6 cellular contexts compared by ENCODE assay signal in genomic region chr1:49817681-49818080, GRCh38.
"Had no signal": no experiment of that assay in that cellular context is flagged by ENCODE, and none has a peak within 500 bp of the region (broad histone marks: within the 10 kb centered on the region; RNA-seq: fewer than 3 reads in every experiment).

No MANE protein-coding gene starts in this region.

- H3K27ac ChIP-seq: HL-60 had no signal

- DNase-seq: IMR-90, KBM-7, KG1 had no signal

- ATAC-seq: HepG2, K562 had no signal

- H3K4me3 ChIP-seq: K562 had no signal
